In genomic region chr9:92432972-92433548, GRCh38 we compare ENCODE assay signal across 23 cellular contexts. TPM values are rescaled to one million over a fixed set of nuclear protein-coding genes. Genes with fewer than 3 reads are reported as not detected.
"Had no signal": no experiment of that assay in that cellular context is flagged by ENCODE, and none has a peak within 500 bp of the region (broad histone marks: within the 10 kb centered on the region; RNA-seq: fewer than 3 reads in every experiment).

No MANE protein-coding gene starts in this region.

- H3K4me3 ChIP-seq: coronary artery, gastrocnemius medialis, heart right ventricle, mucosa of descending colon, neural progenitor cell, pancreas, right lobe of liver, spleen, tibial artery had no signal

- H3K9me3 ChIP-seq: gastrocnemius medialis, heart right ventricle, mucosa of descending colon, pancreas, right lobe of liver, spleen, tibial artery had no signal

- H3K36me3 ChIP-seq: gastrocnemius medialis, heart right ventricle, neural progenitor cell, pancreas, right lobe of liver, spleen, tibial artery had no signal

- H3K27me3 ChIP-seq: gastrocnemius medialis, heart right ventricle, neural progenitor cell, pancreas, right lobe of liver, spleen, tibial artery had no signal

- H3K27ac ChIP-seq: coronary artery, gastrocnemius medialis, heart right ventricle, neural progenitor cell, pancreas, right lobe of liver, spleen, tibial artery had no signal

- H3K4me1 ChIP-seq: gastrocnemius medialis, heart right ventricle, neural progenitor cell, pancreas, right lobe of liver, spleen, tibial artery had no signal

- H3K9ac ChIP-seq: neural progenitor cell had no signal

- DNase-seq: effector CD4-positive, alpha-beta T cell; endodermal cell; gastrocnemius medialis; heart right ventricle; islet precursor cell; mammary epithelial cell; mucosa of descending colon; naive thymus-derived CD8-positive, alpha-beta T cell; nucleus accumbens; pancreas; retina; right lobe of liver; spleen; stimulated activated CD4-positive, alpha-beta T cell treated with anti-CD3 and anti-CD28 coated beads, Interleukin-15, amount 100 ng/mL, for 24 hours; stimulated activated CD4-positive, alpha-beta T cell treated with anti-CD3 and anti-CD28 coated beads, Interleukin-1b, Interleukin-23, amount 100 ng/mL, for 48 hours; stimulated activated CD4-positive, alpha-beta T cell treated with anti-CD3 and anti-CD28 coated beads, Interleukin-4, amount 100 ng/mL, for 24 hours; tibial artery had no signal

RNA-seq across cellular contexts. Expression of gene OMD, which starts 8.8 kb away (rescaled TPM):
- total RNA-seq: dermis microvascular lymphatic vessel endothelial cell; endodermal cell; fibroblast of villous mesenchyme; mammary epithelial cell; naive thymus-derived CD8-positive, alpha-beta T cell; progenitor cell of endocrine pancreas had no signal

RNA-seq across cellular contexts. Expression of gene OGN, which starts 28.7 kb away (rescaled TPM):
- total RNA-seq: dermis microvascular lymphatic vessel endothelial cell; endodermal cell; fibroblast of villous mesenchyme; left lobe of liver; mammary epithelial cell; naive thymus-derived CD8-positive, alpha-beta T cell; progenitor cell of endocrine pancreas had no signal

RNA-seq across cellular contexts. Expression of gene ASPN, which starts 49.2 kb away (rescaled TPM):
- total RNA-seq: dermis microvascular lymphatic vessel endothelial cell; endodermal cell; naive thymus-derived CD8-positive, alpha-beta T cell; progenitor cell of endocrine pancreas had no signal
